Comparison of ENCODE assay signal across 17 cellular contexts in genomic region chr5:134604908-134605307, GRCh38. TPM values are rescaled to one million over a fixed set of nuclear protein-coding genes. Genes with fewer than 3 reads are reported as not detected.
A peak's percentile ranks its signal among the peaks of the same experiment; 100 is the strongest.
DNase-seq lines count a peak whose midpoint lies in the region; ATAC-seq and TF ChIP-seq lines count a peak whose summit lies in the region.
"Had no signal": no experiment of that assay in that cellular context is flagged by ENCODE, and none has a peak within 500 bp of the region (broad histone marks: within the 10 kb centered on the region; RNA-seq: fewer than 3 reads in every experiment).

No MANE protein-coding gene starts in this region.

- peaks cover 51% of the 10 kb centered on the region for H3K4me1 Mint-ChIP-seq in stimulated activated naive CD8-positive, alpha-beta T cell treated with anti-CD3 and anti-CD28 coated beads, Interleukin-15, amount 100 ng/mL, for 72 hours
- peaks cover 49% of the 10 kb centered on the region for H3K4me1 Mint-ChIP-seq in activated CD8-positive, alpha-beta T cell treated with anti-CD3 and anti-CD28 coated beads for 36 hours (ENCODE audit: low read depth)
- peaks cover 49% of the 10 kb centered on the region for H3K4me1 Mint-ChIP-seq in stimulated activated naive CD8-positive, alpha-beta T cell treated with anti-CD3 and anti-CD28 coated beads, Interleukin-15, Interleukin-2, amounts not matched to agents 100 ng/mL and 50 ng/mL, for 24 hours (ENCODE audit: low read depth)
- H3K4me1 Mint-ChIP-seq: brain, nephron progenitor cell had no signal

- POLR2A ChIA-PET in activated CD8-positive, alpha-beta T cell treated with anti-CD3 and anti-CD28 coated beads for 36 hours (lab: Charles Lee): interaction anchor here (0.8 kb wide), 1 partner anchor 27 kb away, joined by 4 read pairs; the partner anchor contains the start of gene SAR1B

- H3K4me3 Mint-ChIP-seq in stimulated activated naive CD8-positive, alpha-beta T cell treated with anti-CD3 and anti-CD28 coated beads, Interleukin-15, amount 100 ng/mL, for 72 hours: peak overlapping the region in 1 of 2 donors; percentile 35
- no peak overlapping the region for H3K4me3 Mint-ChIP-seq in activated CD8-positive, alpha-beta T cell treated with anti-CD3 and anti-CD28 coated beads for 36 hours
- no peak overlapping the region for H3K4me3 Mint-ChIP-seq in stimulated activated naive CD8-positive, alpha-beta T cell treated with anti-CD3 and anti-CD28 coated beads, Interleukin-15, Interleukin-2, amounts not matched to agents 100 ng/mL and 50 ng/mL, for 24 hours
- H3K4me3 Mint-ChIP-seq: brain, nephron progenitor cell had no signal

- CTCF ChIA-PET in activated CD8-positive, alpha-beta T cell treated with anti-CD3 and anti-CD28 coated beads for 36 hours (lab: Charles Lee): interaction anchor here (1.1 to 3.8 kb wide), 4 partner anchors 10 to 301 kb away, joined by 3 to 25 read pairs (median 4); no protein-coding TSS in a partner anchor

- no peak for TF ChIP-seq CTCF in activated CD8-positive, alpha-beta T cell treated with anti-CD3 and anti-CD28 coated beads for 36 hours (IDR thresholded peaks at IDR 0.05)

- peak overlapping the region in 1 of 2 donors; percentile 46 for H3K27ac Mint-ChIP-seq in stimulated activated naive CD8-positive, alpha-beta T cell treated with anti-CD3 and anti-CD28 coated beads, Interleukin-15, amount 100 ng/mL, for 72 hours
- peak overlapping the region; percentile 52 for H3K27ac Mint-ChIP-seq in activated CD8-positive, alpha-beta T cell treated with anti-CD3 and anti-CD28 coated beads for 36 hours
- peak overlapping the region; percentile 74 for H3K27ac Mint-ChIP-seq in stimulated activated naive CD8-positive, alpha-beta T cell treated with anti-CD3 and anti-CD28 coated beads, Interleukin-15, Interleukin-2, amounts not matched to agents 100 ng/mL and 50 ng/mL, for 24 hours
- H3K27ac Mint-ChIP-seq: brain, nephron progenitor cell had no signal

- peak; percentile 16 for ATAC-seq in stimulated activated naive CD8-positive, alpha-beta T cell treated with anti-CD3 and anti-CD28 coated beads, Interleukin-15, Interleukin-2, amounts not matched to agents 100 U/mL and 50 U/mL, for 24 hours
- ATAC-seq in stimulated activated naive CD8-positive, alpha-beta T cell treated with anti-CD3 and anti-CD28 coated beads, Interleukin-15, amount 100 ng/mL, for 72 hours: no peak
- ATAC-seq in HG02852 (IDR thresholded peaks at IDR 0.05; ENCODE audit: unreplicated experiment): peak; percentile 58
- peak; percentile 22 for ATAC-seq in activated CD8-positive, alpha-beta T cell treated with anti-CD3 and anti-CD28 coated beads for 36 hours
- ATAC-seq in GM21529 (IDR thresholded peaks at IDR 0.05; ENCODE audit: unreplicated experiment): no peak

- no peak overlapping the region for H3K4me3 ChIP-seq in effector memory CD4-positive, alpha-beta T cell (ENCODE audit: insufficient read depth, low read depth, low read length, poor library complexity, severe bottlenecking)
- H3K4me3 ChIP-seq: smooth muscle cell had no signal

- no peak for DNase-seq in stimulated activated naive CD8-positive, alpha-beta T cell treated with anti-CD3 and anti-CD28 coated beads, Interleukin-15, Interleukin-2, amounts not matched to agents 100 U/mL and 50 U/mL, for 24 hours
- no peak for DNase-seq in stimulated activated naive CD8-positive, alpha-beta T cell treated with anti-CD3 and anti-CD28 coated beads, Interleukin-15, amount 100 ng/mL, for 72 hours
- no peak for DNase-seq in activated CD8-positive, alpha-beta T cell treated with anti-CD3 and anti-CD28 coated beads for 36 hours
- no peak for DNase-seq in DMS114 treated with DMSO at 0.1 percent for 48 hours (lab: John Stamatoyannopoulos, UW; ENCODE audit: unreplicated experiment)
- DNase-seq in effector memory CD4-positive, alpha-beta T cell: no peak
- DNase-seq: activated naive CD4-positive, alpha-beta T cell; foreskin fibroblast; hypothalamus; kidney glomerular epithelial cell; NCI-H1436 treated with DMSO at 0.1 percent for 48 hours; nephron progenitor cell; stimulated activated CD4-positive, alpha-beta T cell treated with anti-CD3 and anti-CD28 coated beads, Interleukin-4, amount 100 ng/mL, for 4 hours had no signal

- H3K27me3 Mint-ChIP-seq in stimulated activated naive CD8-positive, alpha-beta T cell treated with anti-CD3 and anti-CD28 coated beads, Interleukin-15, amount 100 ng/mL, for 72 hours: no peaks in the 10 kb centered on the region
- H3K27me3 Mint-ChIP-seq in activated CD8-positive, alpha-beta T cell treated with anti-CD3 and anti-CD28 coated beads for 36 hours: no peaks in the 10 kb centered on the region
- H3K27me3 Mint-ChIP-seq in stimulated activated naive CD8-positive, alpha-beta T cell treated with anti-CD3 and anti-CD28 coated beads, Interleukin-15, Interleukin-2, amounts not matched to agents 100 ng/mL and 50 ng/mL, for 24 hours: no peaks in the 10 kb centered on the region
- H3K27me3 Mint-ChIP-seq: brain had no signal

- no peak overlapping the region for H3K27ac ChIP-seq in effector memory CD4-positive, alpha-beta T cell (ENCODE audit: insufficient read depth, low read length, poor library complexity, severe bottlenecking)

- H3K36me3 ChIP-seq in effector memory CD4-positive, alpha-beta T cell (ENCODE audit: control insufficient read depth, insufficient read depth, low read length): peaks cover 41% of the 10 kb centered on the region

- no peaks in the 10 kb centered on the region for H3K9me3 Mint-ChIP-seq in stimulated activated naive CD8-positive, alpha-beta T cell treated with anti-CD3 and anti-CD28 coated beads, Interleukin-15, amount 100 ng/mL, for 72 hours
- no peaks in the 10 kb centered on the region for H3K9me3 Mint-ChIP-seq in activated CD8-positive, alpha-beta T cell treated with anti-CD3 and anti-CD28 coated beads for 36 hours
- no peaks in the 10 kb centered on the region for H3K9me3 Mint-ChIP-seq in stimulated activated naive CD8-positive, alpha-beta T cell treated with anti-CD3 and anti-CD28 coated beads, Interleukin-15, Interleukin-2, amounts not matched to agents 100 ng/mL and 50 ng/mL, for 24 hours
- H3K9me3 Mint-ChIP-seq: nephron progenitor cell had no signal

- H3K27me3 ChIP-seq in effector memory CD4-positive, alpha-beta T cell (replicated peaks; ENCODE audit: control insufficient read depth, insufficient read depth, low read length, poor library complexity, severe bottlenecking): no peaks in the 10 kb centered on the region

- intact Hi-C loops in activated CD8-positive, alpha-beta T cell treated with anti-CD3 and anti-CD28 coated beads for 36 hours (cut with micrococcal nuclease): no loop called here

- H3K9me3 ChIP-seq in effector memory CD4-positive, alpha-beta T cell (ENCODE audit: control insufficient read depth, low read length): no peaks in the 10 kb centered on the region

- H3K36me3 Mint-ChIP-seq in activated CD8-positive, alpha-beta T cell treated with anti-CD3 and anti-CD28 coated beads for 36 hours (ENCODE audit: low read depth): peaks cover 33% of the 10 kb centered on the region
- H3K36me3 Mint-ChIP-seq in stimulated activated naive CD8-positive, alpha-beta T cell treated with anti-CD3 and anti-CD28 coated beads, Interleukin-15, Interleukin-2, amounts not matched to agents 100 ng/mL and 50 ng/mL, for 24 hours (ENCODE audit: low read depth): peaks cover 67% of the 10 kb centered on the region

- H3K4me1 ChIP-seq in effector memory CD4-positive, alpha-beta T cell (ENCODE audit: control insufficient read depth, insufficient read depth, low read length, poor library complexity, severe bottlenecking): no peaks in the 10 kb centered on the region

RNA-seq across cellular contexts. Expression of gene SAR1B, which starts 27.7 kb away (rescaled TPM):
- total RNA-seq in activated CD8-positive, alpha-beta T cell treated with anti-CD3 and anti-CD28 coated beads for 36 hours: 10 to 100 TPM; 49.7 to 55.4 TPM

RNA-seq across cellular contexts. Expression of gene SEC24A, which starts 43.7 kb away (rescaled TPM):
- 10 to 100 TPM; 29.3 to 30.5 TPM for total RNA-seq in activated CD8-positive, alpha-beta T cell treated with anti-CD3 and anti-CD28 coated beads for 36 hours

Comparison
In these comparisons a context has a peak if more than half of its experiments do, and no peak if none do; other contexts are left out.
1. ATAC-seq: peak in stimulated activated naive CD8-positive, alpha-beta T cell treated with anti-CD3 and anti-CD28 coated beads, Interleukin-15, Interleukin-2, amounts not matched to agents 100 U/mL and 50 U/mL, for 24 hours (single experiment), HG02852 (single experiment) and activated CD8-positive, alpha-beta T cell treated with anti-CD3 and anti-CD28 coated beads for 36 hours (single experiment); none in stimulated activated naive CD8-positive, alpha-beta T cell treated with anti-CD3 and anti-CD28 coated beads, Interleukin-15, amount 100 ng/mL, for 72 hours (single experiment) and GM21529 (single experiment).